ENCODE assay signal across 1 cellular context in genomic region chr10:3835770-3836169, GRCh38.
TF ChIP-seq lines count a peak whose summit lies in the region.

No MANE protein-coding gene starts in this region.

TF ChIP-seq in GM23338, 12 proteins besides CTCF, POLR2A, EP300 and RAD21 (continued from another document):
- TF ChIP-seq ZNF462 (CRISPR knock-in tag; IDR thresholded peaks at IDR 0.05), result no peak
- TF ChIP-seq STAT1 (IDR thresholded peaks at IDR 0.05; ENCODE audit: unreplicated experiment), result no peak
- TF ChIP-seq ZNF331 (CRISPR knock-in tag; IDR thresholded peaks at IDR 0.05; ENCODE audit: low read depth), result no peak
